37 cellular contexts compared by ENCODE assay signal in genomic region chrX:47878198-47878597, GRCh38.
"Had no signal": no experiment of that assay in that cellular context is flagged by ENCODE, and none has a peak within 500 bp of the region (broad histone marks: within the 10 kb centered on the region; RNA-seq: fewer than 3 reads in every experiment).

No MANE protein-coding gene starts in this region.

- H3K9me3 Mint-ChIP-seq: central memory CD8-positive, alpha-beta T cell had no signal

- H3K4me3 ChIP-seq: cardiac muscle cell, Peyer's patch had no signal

- H3K4me1 Mint-ChIP-seq: activated naive CD8-positive, alpha-beta T cell treated with anti-CD3 and anti-CD28 coated beads for 36 hours; activated T-helper 17 cell treated with anti-CD3 and anti-CD28 coated beads, Interleukin-2, amount 50 U/mL, for 72 hours; T-cell; T-helper 17 cell had no signal

- H3K27ac ChIP-seq: brain microvascular endothelial cell, cardiac muscle cell, Peyer's patch, RWPE1, VCaP had no signal

- ATAC-seq: activated CD8-positive, alpha-beta T cell treated with anti-CD3 and anti-CD28 coated beads for 36 hours; activated T-cell treated with anti-CD3 and anti-CD28 coated beads, Interleukin-2, amount 50 U/mL, for 72 hours; activated T-helper 17 cell treated with anti-CD3 and anti-CD28 coated beads, Interleukin-2, amount 50 U/mL, for 72 hours; PC-3; Right ventricle myocardium inferior; SK-N-SH treated with all-trans-retinoic acid at 6 μM for 48 hours; T-cell; T-helper 17 cell had no signal

- H3K4me1 ChIP-seq: Peyer's patch had no signal

- H3K27me3 Mint-ChIP-seq: activated B cell treated with CpG ODN at 0.5 μM for 24 hours; activated CD8-positive, alpha-beta T cell treated with anti-CD3 and anti-CD28 coated beads for 36 hours; activated naive CD8-positive, alpha-beta T cell treated with anti-CD3 and anti-CD28 coated beads for 36 hours; activated T-helper 17 cell treated with anti-CD3 and anti-CD28 coated beads, Interleukin-2, amount 50 U/mL, for 72 hours; central memory CD8-positive, alpha-beta T cell; T-helper 17 cell had no signal

- DNase-seq: activated B cell treated with CpG ODN at 0.5 μM for 24 hours; activated CD4-positive, alpha-beta T cell treated with anti-CD3 and anti-CD28 coated beads for 4 hours; activated CD4-positive, alpha-beta T cell treated with anti-CD3 and anti-CD28 coated beads, Interleukin-2, amount 50 U/mL, for 4 hours; activated CD4-positive, CD25-positive, alpha-beta regulatory T cell treated with anti-CD3 and anti-CD28 coated beads, Interleukin-2, amount 50 U/mL, for 72 hours; activated CD8-positive, alpha-beta T cell treated with anti-CD3 and anti-CD28 coated beads for 36 hours; activated effector memory CD4-positive, alpha-beta T cell treated with anti-CD3 and anti-CD28 coated beads, Interleukin-2, amount 50 U/mL, for 16 hours; activated naive CD4-positive, alpha-beta T cell; activated naive CD4-positive, alpha-beta T cell treated with anti-CD3 and anti-CD28 coated beads, Interleukin-2, amount 50 U/mL, for 16 hours; activated naive CD8-positive, alpha-beta T cell treated with anti-CD3 and anti-CD28 coated beads for 36 hours; activated T-cell treated with anti-CD3 and anti-CD28 coated beads, Interleukin-2, amount 50 U/mL, for 1 hour; activated T-cell treated with anti-CD3 and anti-CD28 coated beads, Interleukin-2, amount 50 U/mL, for 72 hours; amniotic stem cell; aorta; brain microvascular endothelial cell; KG1; NCI-H1105; NCI-H1417 treated with DMSO at 0.1 percent for 48 hours; NCI-H187 treated with DMSO at 0.1 percent for 48 hours; NCI-H2081; NCI-H2171 treated with DMSO at 0.1 percent for 48 hours; NCI-H2227 treated with DMSO at 0.1 percent for 48 hours; NCI-H446; NCI-H524; NCI-H69; NCI-H82; PC-3; Peyer's patch; SIG-M5; T-cell; T-helper 17 cell had no signal

- H3K36me3 ChIP-seq: brain microvascular endothelial cell, cardiac muscle cell, Peyer's patch had no signal

- H3K27me3 ChIP-seq: brain microvascular endothelial cell, cardiac muscle cell, Peyer's patch had no signal

- H3K4me3 Mint-ChIP-seq: activated B cell treated with CpG ODN at 0.5 μM for 24 hours; activated CD8-positive, alpha-beta T cell treated with anti-CD3 and anti-CD28 coated beads for 36 hours; activated naive CD8-positive, alpha-beta T cell treated with anti-CD3 and anti-CD28 coated beads for 36 hours; activated T-cell treated with anti-CD3 and anti-CD28 coated beads, Interleukin-2, amount 50 U/mL, for 72 hours; activated T-helper 17 cell treated with anti-CD3 and anti-CD28 coated beads, Interleukin-2, amount 50 U/mL, for 72 hours; central memory CD8-positive, alpha-beta T cell; T-cell; T-helper 17 cell had no signal

- H3K27ac Mint-ChIP-seq: activated B cell treated with CpG ODN at 0.5 μM for 24 hours; activated CD8-positive, alpha-beta T cell treated with anti-CD3 and anti-CD28 coated beads for 36 hours; activated naive CD8-positive, alpha-beta T cell treated with anti-CD3 and anti-CD28 coated beads for 36 hours; activated T-cell treated with anti-CD3 and anti-CD28 coated beads, Interleukin-2, amount 50 U/mL, for 72 hours; activated T-helper 17 cell treated with anti-CD3 and anti-CD28 coated beads, Interleukin-2, amount 50 U/mL, for 72 hours; T-cell; T-helper 17 cell had no signal
